In genomic region chr11:57241311-57241972, GRCh38 we compare ENCODE assay signal across 21 cellular contexts. TPM values are rescaled to one million over a fixed set of nuclear protein-coding genes. Genes with fewer than 3 reads are reported as not detected.
DNase-seq lines count a peak whose midpoint lies in the region; FAIRE-seq and TF ChIP-seq lines count a peak whose summit lies in the region.
"Had no signal": no experiment of that assay in that cellular context is flagged by ENCODE, and none has a peak within 500 bp of the region (broad histone marks: within the 10 kb centered on the region; RNA-seq: fewer than 3 reads in every experiment).

No MANE protein-coding gene starts in this region.

- peak overlapping the region; percentile 81 for H3K27ac ChIP-seq in mesodermal cell (ENCODE audit: low read depth, low read length, severe bottlenecking)
- peak overlapping the region in 5 of 8 donors; percentile 18 to 65 (median 61) for H3K27ac ChIP-seq in spleen
- H3K27ac ChIP-seq in tibial nerve: no peak overlapping the region
- H3K27ac ChIP-seq: BLaER1 treated with 17β-estradiol and CSF1 and Interleukin-3, amounts not matched to agents 10 nM and 100 nM; HL-60; KMS-11; Peyer's patch had no signal

- H3K27me3 ChIP-seq in bronchial epithelial cell (ENCODE audit: control insufficient read depth, insufficient read depth, low read length) (no peaks in the 10 kb centered on the region), spleen (replicated peaks in 1 of 7) (peaks cover 0 to 36% (median 0%) of the 10 kb centered on the region in 7 donors), tibial nerve (peaks cover 0 to 3% of the 10 kb centered on the region in 2 donors)
- H3K27me3 ChIP-seq: Peyer's patch had no signal

- H3K36me3 Mint-ChIP-seq in activated naive CD4-positive, alpha-beta T cell treated with anti-CD3 and anti-CD28 coated beads, Interleukin-2, amount 10 ng/mL, durations not matched to agents 7 days and 5 days: no peaks in the 10 kb centered on the region
- H3K36me3 Mint-ChIP-seq in activated naive CD4-positive, alpha-beta T cell treated with anti-CD3 and anti-CD28 coated beads for 36 hours (ENCODE audit: low read depth): no peaks in the 10 kb centered on the region
- H3K36me3 Mint-ChIP-seq: CD8-positive, alpha-beta memory T cell had no signal

- TF ChIP-seq EP300 in tibial nerve (IDR thresholded peaks at IDR 0.05): no peak

- H3K9me3 Mint-ChIP-seq in activated naive CD4-positive, alpha-beta T cell treated with anti-CD3 and anti-CD28 coated beads, Interleukin-2, amount 10 ng/mL, durations not matched to agents 7 days and 5 days: no peaks in the 10 kb centered on the region
- H3K9me3 Mint-ChIP-seq in activated naive CD4-positive, alpha-beta T cell treated with anti-CD3 and anti-CD28 coated beads for 36 hours: no peaks in the 10 kb centered on the region

- WGBS in mesodermal cell (ENCODE audit: insufficient coverage in 2 of 2), 2 experiments: 83% methylated on average over 1 of the region's 2 CpGs
- 40 to 75% (median 58%) methylated on average over 1 to 2 of the region's 2 CpGs for WGBS in spleen, 5 donors
- WGBS in tibial nerve, 2 donors: 52 to 72% methylated on average over 2 of the region's 2 CpGs

- FAIRE-seq in bronchial epithelial cell (lab: Jason Lieb, UNC): peak; percentile 55
- FAIRE-seq: A204.1, D721Med had no signal

- CTCF ChIA-PET in activated naive CD4-positive, alpha-beta T cell treated with anti-CD3 and anti-CD28 coated beads, Interleukin-2, amount 10 ng/mL, durations not matched to agents 7 days and 5 days (lab: Charles Lee): interaction anchor here (0.7 to 3.7 kb wide), 2 partner anchors 8 to 401 kb away, joined by 3 to 19 read pairs; no protein-coding TSS in a partner anchor
- CTCF ChIA-PET in activated naive CD4-positive, alpha-beta T cell treated with anti-CD3 and anti-CD28 coated beads for 36 hours (lab: Charles Lee): interaction anchor here (0.6 kb wide), 1 partner anchor 51 kb away, joined by 3 read pairs; no protein-coding TSS in a partner anchor

- no peak overlapping the region for H3K4me3 ChIP-seq in bronchial epithelial cell (ENCODE audit: low read depth, low read length)
- no peak overlapping the region for H3K4me3 ChIP-seq in mesodermal cell (ENCODE audit: extremely low read depth, insufficient read depth, low read length, poor library complexity, severe bottlenecking)
- H3K4me3 ChIP-seq in spleen: no peak overlapping the region
- no peak overlapping the region for H3K4me3 ChIP-seq in tibial nerve
- H3K4me3 ChIP-seq: BLaER1 treated with 17β-estradiol and CSF1 and Interleukin-3, amounts not matched to agents 10 nM and 100 nM; Peyer's patch had no signal

- TF ChIP-seq POLR2A in spleen (IDR thresholded peaks at IDR 0.05) (no peak), tibial nerve (IDR thresholded peaks at IDR 0.05) (no peak)

- TF ChIP-seq CTCF in bronchial epithelial cell (IDR thresholded peaks at IDR 0.05; ENCODE audit: insufficient read depth, low read length, severe bottlenecking) (no peak), spleen (IDR thresholded peaks at IDR 0.05 in 8 of 11, conservative IDR thresholded peaks at IDR 0.05 in 3 of 11) (no peak), tibial nerve (IDR thresholded peaks at IDR 0.05) (no peak)

- peaks cover 10% of the 10 kb centered on the region for H3K4me1 Mint-ChIP-seq in activated naive CD4-positive, alpha-beta T cell treated with anti-CD3 and anti-CD28 coated beads, Interleukin-2, amount 10 ng/mL, durations not matched to agents 7 days and 5 days
- H3K4me1 Mint-ChIP-seq in activated naive CD4-positive, alpha-beta T cell treated with anti-CD3 and anti-CD28 coated beads for 36 hours (ENCODE audit: low read depth): peaks cover 8% of the 10 kb centered on the region

- H3K36me3 ChIP-seq in bronchial epithelial cell (ENCODE audit: control insufficient read depth, insufficient read depth, low read length) (no peaks in the 10 kb centered on the region), mesodermal cell (ENCODE audit: control insufficient read depth, insufficient read depth, low read length) (no peaks in the 10 kb centered on the region), spleen (no peaks in the 10 kb centered on the region), tibial nerve (no peaks in the 10 kb centered on the region)
- H3K36me3 ChIP-seq: BLaER1 treated with 17β-estradiol and CSF1 and Interleukin-3, amounts not matched to agents 10 nM and 100 nM; Peyer's patch had no signal

- no peak overlapping the region for H3K27ac Mint-ChIP-seq in activated naive CD4-positive, alpha-beta T cell treated with anti-CD3 and anti-CD28 coated beads, Interleukin-2, amount 10 ng/mL, durations not matched to agents 7 days and 5 days
- no peak overlapping the region for H3K27ac Mint-ChIP-seq in activated naive CD4-positive, alpha-beta T cell treated with anti-CD3 and anti-CD28 coated beads for 36 hours
- H3K27ac Mint-ChIP-seq: CD8-positive, alpha-beta memory T cell had no signal

- DNase-seq in activated naive CD4-positive, alpha-beta T cell treated with anti-CD3 and anti-CD28 coated beads, Interleukin-2, amount 10 ng/mL, durations not matched to agents 7 days and 5 days: peak; percentile 19
- no peak for DNase-seq in activated naive CD4-positive, alpha-beta T cell treated with anti-CD3 and anti-CD28 coated beads for 36 hours
- DNase-seq in bronchial epithelial cell (ENCODE audit: low read depth) (no peak), spleen (no peak), 8988T (no peak), tibial nerve (ENCODE audit: low spot score in 2 of 2) (no peak), NCI-H1436 (lab: John Stamatoyannopoulos, UW) (no peak)
- DNase-seq: CD8-positive, alpha-beta memory T cell; DMS79; HCEC 1CT; NCI-H1436 treated with DMSO at 0.1 percent for 48 hours; NCI-H2029 treated with DMSO at 0.1 percent for 48 hours; NCI-H510A treated with DMSO at 0.1 percent for 48 hours; Peyer's patch had no signal

- H3K4me1 ChIP-seq in mesodermal cell (ENCODE audit: control insufficient read depth, insufficient read depth, low read length, poor library complexity, severe bottlenecking) (peaks cover 58% of the 10 kb centered on the region), spleen (peaks cover 0 to 44% (median 25%) of the 10 kb centered on the region in 6 donors), tibial nerve (no peaks in the 10 kb centered on the region)
- H3K4me1 ChIP-seq: Peyer's patch had no signal

- intact Hi-C loops in activated naive CD4-positive, alpha-beta T cell treated with anti-CD3 and anti-CD28 coated beads for 36 hours (cut with micrococcal nuclease): no loop called here
- intact Hi-C loops in spleen (cut with DNase I; ENCODE audit: low total_unique reads): no loop called here

- no peaks in the 10 kb centered on the region for H3K9me3 ChIP-seq in mesodermal cell (ENCODE audit: control insufficient read depth, low read length)
- H3K9me3 ChIP-seq in spleen: no peaks in the 10 kb centered on the region
- no peaks in the 10 kb centered on the region for H3K9me3 ChIP-seq in tibial nerve
- H3K9me3 ChIP-seq: Peyer's patch had no signal

- no peak overlapping the region for H3K4me3 Mint-ChIP-seq in activated naive CD4-positive, alpha-beta T cell treated with anti-CD3 and anti-CD28 coated beads, Interleukin-2, amount 10 ng/mL, durations not matched to agents 7 days and 5 days
- no peak overlapping the region for H3K4me3 Mint-ChIP-seq in activated naive CD4-positive, alpha-beta T cell treated with anti-CD3 and anti-CD28 coated beads for 36 hours
- H3K4me3 Mint-ChIP-seq: CD8-positive, alpha-beta memory T cell had no signal

- H3K27me3 Mint-ChIP-seq in activated naive CD4-positive, alpha-beta T cell treated with anti-CD3 and anti-CD28 coated beads, Interleukin-2, amount 10 ng/mL, durations not matched to agents 7 days and 5 days: peaks cover 49% of the 10 kb centered on the region
- peaks cover 15% of the 10 kb centered on the region for H3K27me3 Mint-ChIP-seq in activated naive CD4-positive, alpha-beta T cell treated with anti-CD3 and anti-CD28 coated beads for 36 hours (ENCODE audit: low read depth)

RNA-seq across cellular contexts. Expression of gene APLNR, which starts 4.4 kb away (rescaled TPM):
- not detected for total RNA-seq in activated naive CD4-positive, alpha-beta T cell treated with anti-CD3 and anti-CD28 coated beads for 36 hours
- total RNA-seq in bronchial epithelial cell (not detected in 2 replicates), spleen (100 to 1,000 TPM in 5 of 7 donors, 10 to 100 TPM in 2; 55.9 to 319 (median 155) TPM), tibial nerve (10 to 100 TPM in 1 of 4 donors, 1 to 10 TPM in 1, under 1 TPM in 2; 0.63 to 12.9 (median 2.0) TPM)
- polyA plus RNA-seq in mesodermal cell (2013, experiment 1 of 2): 225 TPM
- 239 TPM for polyA plus RNA-seq in mesodermal cell (2013, experiment 2 of 2)
- polyA plus RNA-seq in spleen: 10 to 100 TPM in 2 of 3 donors, 1 to 10 TPM in 1; 3.0 to 38.6 (median 10.8) TPM
- total RNA-seq: CD8-positive, alpha-beta memory T cell; M059J had no signal
- polyA plus RNA-seq: CD8-positive, alpha-beta memory T cell had no signal

RNA-seq across cellular contexts. Expression of gene LRRC55, which starts 59.7 kb away (rescaled TPM):
- not detected for total RNA-seq in activated naive CD4-positive, alpha-beta T cell treated with anti-CD3 and anti-CD28 coated beads for 36 hours
- total RNA-seq in bronchial epithelial cell: not detected in 2 replicates
- 1.4 TPM for polyA plus RNA-seq in mesodermal cell (2013, experiment 1 of 2)
- 1.2 TPM for polyA plus RNA-seq in mesodermal cell (2013, experiment 2 of 2)
- total RNA-seq in spleen: 1 to 10 TPM in 2 of 7 donors, under 1 TPM in 4, not detected in 1; 0.51 to 1.5 (median 0.62) TPM
- under 1 TPM; 0.03 to 0.19 (median 0.04) TPM for polyA plus RNA-seq in spleen
- total RNA-seq in tibial nerve: not detected
- total RNA-seq: CD8-positive, alpha-beta memory T cell; M059J had no signal
- polyA plus RNA-seq: CD8-positive, alpha-beta memory T cell had no signal

Comparison
In these comparisons a context has a peak if more than half of its experiments do, and no peak if none do; other contexts are left out.
1. H3K27ac ChIP-seq: peak in mesodermal cell (single experiment) and spleen (5 of 8); none in tibial nerve (0 of 4).
2. RNA of gene APLNR, which starts 4.4 kb away (total RNA-seq): 55.9 to 319 TPM in spleen; 0.63 to 12.9 TPM in tibial nerve, not detected in activated naive CD4-positive, alpha-beta T cell treated with anti-CD3 and anti-CD28 coated beads for 36 hours and not detected in bronchial epithelial cell; every median in the first group is over 4 times any median in the second.